ENCODE assay signal across 8 cellular contexts in genomic region chr20:63895202-63895885, GRCh38. TPM values are rescaled to one million over a fixed set of nuclear protein-coding genes. Genes with fewer than 3 reads are reported as not detected.
DNase-seq lines count a peak whose midpoint lies in the region; ATAC-seq and TF ChIP-seq lines count a peak whose summit lies in the region.

No MANE protein-coding gene starts in this region.

- in situ Hi-C loops in mammary epithelial cell (cut with MboI; ENCODE audit: low sequenced_read_pairs in 2 of 2) = no loop called here

- no peaks in the 10 kb centered on the region for H3K9me3 ChIP-seq in SK-N-SH
- H3K9me3 ChIP-seq in mammary epithelial cell (replicated peaks; ENCODE audit: insufficient read depth, low read length) = no peaks in the 10 kb centered on the region

- H3F3A ChIP-seq in SK-N-SH (replicated peaks; ENCODE audit: insufficient read depth) = peaks cover 25% of the 10 kb centered on the region

- H3K4me3 Mint-ChIP-seq in naive B cell = peak overlapping the region; percentile 83 to 96 (median 90)

- H3K79me2 ChIP-seq in SK-N-SH (ENCODE audit: insufficient read depth) (peaks cover 50% of the 10 kb centered on the region), mammary epithelial cell (ENCODE audit: insufficient read depth, low read length) (peaks cover 64% of the 10 kb centered on the region)

- H3K36me3 ChIP-seq in SK-N-SH (replicated peaks in 1 of 2; ENCODE audit: control insufficient read depth in 1 of 2, insufficient read depth in 2 of 2, low read length in 1 of 2) (peaks cover 0 to 12% of the 10 kb centered on the region in 2 experiments), mammary epithelial cell (ENCODE audit: insufficient read depth, low read length) (peaks cover 8% of the 10 kb centered on the region)

- H4K20me1 ChIP-seq in SK-N-SH (ENCODE audit: insufficient read depth) (peaks cover 56% of the 10 kb centered on the region), mammary epithelial cell (ENCODE audit: insufficient read depth, low read length) (peaks cover 2% of the 10 kb centered on the region)

- H3K27me3 ChIP-seq in SK-N-SH (ENCODE audit: insufficient read depth) (no peaks in the 10 kb centered on the region), mammary epithelial cell (ENCODE audit: insufficient read depth, low read length) (no peaks in the 10 kb centered on the region)

- no peaks in the 10 kb centered on the region for H3K27me3 Mint-ChIP-seq in naive B cell

- H2AFZ ChIP-seq in SK-N-SH (ENCODE audit: low read depth) (no peak overlapping the region; the same call in 1 of the 2 replicates), mammary epithelial cell (ENCODE audit: low read depth, low read length) (no peak overlapping the region)

- POLR2A ChIA-PET in SK-N-SH (lab: Yijun Ruan, JAX) = no interaction called here

- H3K9me3 Mint-ChIP-seq in naive B cell = no peaks in the 10 kb centered on the region

- CTCF ChIA-PET in SK-N-SH (lab: Yijun Ruan, JAX) = interaction anchor here (0.6 to 2.2 kb wide), 7 partner anchors 11 to 357 kb away, joined by 3 to 7 read pairs (median 3); partner anchors contain the start of gene PRPF6
- CTCF ChIA-PET in mammary epithelial cell (lab: Charles Lee; ENCODE audit: low non-redundant PET) = no interaction called here

- DNase-seq in SK-N-SH = no peak
- no peak for DNase-seq in mammary epithelial cell
- DNase-seq in naive B cell = no peak
- no peak for DNase-seq in NCI-H1092 (lab: John Stamatoyannopoulos, UW)
- no peak for DNase-seq in NCI-H1694 (lab: John Stamatoyannopoulos, UW)

- H3K4me1 ChIP-seq in SK-N-SH (ENCODE audit: control insufficient read depth in 1 of 2, insufficient read depth in 2 of 2, low read depth in 1 of 2, low read length in 1 of 2) (peaks cover 7 to 15% of the 10 kb centered on the region in 2 experiments; a peak in 3 of 4 replicates), mammary epithelial cell (ENCODE audit: insufficient read depth, low read length) (peaks cover 19% of the 10 kb centered on the region)

- TF ChIP-seq RAD21 in SK-N-SH (IDR thresholded peaks at IDR 0.05; ENCODE audit: low read length) = no peak

- peak overlapping the region; percentile 78 to 96 (median 93) for H3K27ac Mint-ChIP-seq in naive B cell

- TF ChIP-seq CTCF in SK-N-SH (IDR thresholded peaks at IDR 0.05) (no peak), mammary epithelial cell (conservative IDR thresholded peaks at IDR 0.05 in 1 of 2, IDR thresholded peaks at IDR 0.05 in 1 of 2; ENCODE audit: extremely low read depth in 1 of 2, insufficient read depth in 1 of 2, low read depth in 1 of 2, low read length in 2 of 2) (no peak)

- H3K4me3 ChIP-seq in SK-N-SH (ENCODE audit: low read depth in 2 of 2, low read length in 1 of 2) (peak overlapping the region; percentile 54 to 71), mammary epithelial cell (replicated peaks in 1 of 3; ENCODE audit: insufficient read depth in 1 of 3, low read depth in 2 of 3, low read length in 3 of 3) (peak overlapping the region; percentile 65 to 97 (median 85))

- dilution Hi-C loops in mammary epithelial cell (cut with HindIII; ENCODE audit: low sequenced_read_pairs) = no loop called here

- no peak for TF ChIP-seq EP300 in SK-N-SH (IDR thresholded peaks at IDR 0.05; ENCODE audit: borderline replicate concordance in 1 of 2, low read depth in 1 of 2, low read length in 1 of 2)

- WGBS in SK-N-SH (ENCODE audit: low lambda C conversion rate) = 4% methylated on average over 9 of the region's 85 CpGs
- 0% methylated on average over 7 of the region's 85 CpGs for WGBS in mammary epithelial cell (ENCODE audit: low coverage, missing lambda C conversion rate)

- intact Hi-C loops in mammary epithelial cell (cut with micrococcal nuclease) = no loop called here

- H3K9ac ChIP-seq in SK-N-SH (peak overlapping the region; percentile 69), mammary epithelial cell (ENCODE audit: insufficient read depth, low read length) (peak overlapping the region; percentile 86)

- ATAC-seq in SK-N-SH treated with all-trans-retinoic acid at 6 μM for 48 hours (no peak), HG03439 (IDR thresholded peaks at IDR 0.05; ENCODE audit: unreplicated experiment) (peak; percentile 19), naive B cell (ENCODE audit: low read depth in 2 of 2) (peak in 1 of 2 donors; percentile 1), GM21528 (IDR thresholded peaks at IDR 0.05; ENCODE audit: low FRiP score, unreplicated experiment) (no peak)

- BruUV-seq in mammary epithelial cell (replicated peaks; lab: Mats Ljungman, UMichigan) = no TSS peak

- H3K27ac ChIP-seq in SK-N-SH (ENCODE audit: low read depth in 2 of 2, low read length in 1 of 2) (peak overlapping the region in 1 of 2 experiments; percentile 28; a peak in 2 of 4 replicates), mammary epithelial cell (ENCODE audit: insufficient read depth, low read depth, low read length) (peak overlapping the region; percentile 73)

- no peaks in the 10 kb centered on the region for H3K9me2 ChIP-seq in SK-N-SH

- peak overlapping the region; percentile 83 for H3K4me2 ChIP-seq in SK-N-SH
- peak overlapping the region; percentile 91 for H3K4me2 ChIP-seq in mammary epithelial cell (ENCODE audit: insufficient read depth, low read depth, low read length)

- peaks cover 21 to 53% (median 40%) of the 10 kb centered on the region in 3 donors for H3K4me1 Mint-ChIP-seq in naive B cell

- no peaks in the 10 kb centered on the region for H3K36me3 Mint-ChIP-seq in naive B cell

TF ChIP-seq in SK-N-SH, 30 proteins besides CTCF, POLR2A, EP300 and RAD21 (continues in another document):
- no peak for TF ChIP-seq GATA2 (CRISPR knock-in tag; IDR thresholded peaks at IDR 0.05)
- TF ChIP-seq NRF1 (IDR thresholded peaks at IDR 0.05; ENCODE audit: low read depth, low read length) = no peak

TF ChIP-seq in SK-N-SH treated with all-trans-retinoic acid at 6 μM for 48 hours, 23 proteins besides CTCF, POLR2A, EP300 and RAD21 (continues in another document):
- no peak for TF ChIP-seq TOX (CRISPR knock-in tag; IDR thresholded peaks at IDR 0.05; ENCODE audit: borderline replicate concordance)
- no peak for TF ChIP-seq ZNF70 (CRISPR knock-in tag; IDR thresholded peaks at IDR 0.05)
- no peak for TF ChIP-seq CREB5 (CRISPR knock-in tag; IDR thresholded peaks at IDR 0.05; ENCODE audit: low read depth)
- no peak for TF ChIP-seq ZNF565 (CRISPR knock-in tag; conservative IDR thresholded peaks at IDR 0.05; ENCODE audit: low read depth)
- TF ChIP-seq TCF4 (CRISPR knock-in tag; IDR thresholded peaks at IDR 0.05; ENCODE audit: borderline replicate concordance) = no peak
- no peak for TF ChIP-seq ESRRG (CRISPR knock-in tag; IDR thresholded peaks at IDR 0.05)
- no peak for TF ChIP-seq ZFP30 (CRISPR knock-in tag; IDR thresholded peaks at IDR 0.05)
- no peak for TF ChIP-seq ZNF8 (CRISPR knock-in tag; IDR thresholded peaks at IDR 0.05)
- no peak for TF ChIP-seq RARB (CRISPR knock-in tag; IDR thresholded peaks at IDR 0.05)
- TF ChIP-seq SNAI2 (CRISPR knock-in tag; IDR thresholded peaks at IDR 0.05) = no peak
- no peak for TF ChIP-seq ISL1 (CRISPR knock-in tag; IDR thresholded peaks at IDR 0.05)
- no peak for TF ChIP-seq ARNTL (CRISPR knock-in tag; IDR thresholded peaks at IDR 0.05; ENCODE audit: borderline replicate concordance, low read depth)

RNA-seq across cellular contexts. Expression of gene DNAJC5, which starts 0.4 kb away (rescaled TPM):
- polyA plus RNA-seq in SK-N-SH (2012; rRNA removed) (24.2 and 26.2 TPM in 2 replicates), mammary epithelial cell (54.8 TPM), naive B cell (ENCODE audit: low read depth in 6 of 6) (1 to 10 TPM in 5 of 6 donors, under 1 TPM in 1; 0.23 to 4.2 (median 3.3) TPM)
- polyA plus RNA-seq in SK-N-SH (2012; cell fraction: cytosol; rRNA removed) = 13.7 and 19.3 TPM in 2 replicates
- 25.6 and 26.2 TPM in 2 replicates for polyA plus RNA-seq in SK-N-SH (2012; cell fraction: nucleus; rRNA removed)
- total RNA-seq in mammary epithelial cell = 10 to 100 TPM; 77.0 to 78.7 TPM
- 106 TPM for polyA minus RNA-seq in mammary epithelial cell

RNA-seq across cellular contexts. Expression of gene TPD52L2, which starts 30.3 kb away (rescaled TPM):
- polyA plus RNA-seq in SK-N-SH (2012; rRNA removed) (137 and 161 TPM in 2 replicates), mammary epithelial cell (157 TPM), naive B cell (ENCODE audit: low read depth in 6 of 6) (100 to 1,000 TPM in 1 of 6 donors, 10 to 100 TPM in 5; 61.1 to 105 (median 79.9) TPM)
- polyA plus RNA-seq in SK-N-SH (2012; cell fraction: cytosol; rRNA removed) = 108 and 143 TPM in 2 replicates
- 139 and 148 TPM in 2 replicates for polyA plus RNA-seq in SK-N-SH (2012; cell fraction: nucleus; rRNA removed)
- total RNA-seq in mammary epithelial cell = 100 to 1,000 TPM; 122 to 150 TPM
- polyA minus RNA-seq in mammary epithelial cell = 115 TPM

RNA-seq across cellular contexts. Expression of gene ABHD16B, which starts 34.0 kb away (rescaled TPM):
- polyA plus RNA-seq in SK-N-SH (2012; rRNA removed) (not detected in 2 replicates), mammary epithelial cell (not detected), naive B cell (ENCODE audit: low read depth in 6 of 6) (1 to 10 TPM in 1 of 6 donors, not detected in 5; 1.1 TPM)
- polyA plus RNA-seq in SK-N-SH (2012; cell fraction: cytosol; rRNA removed) = not detected in 2 replicates
- polyA plus RNA-seq in SK-N-SH (2012; cell fraction: nucleus; rRNA removed) = not detected in 2 replicates
- not detected for total RNA-seq in mammary epithelial cell
- polyA minus RNA-seq in mammary epithelial cell = not detected
